9 cellular contexts compared by ENCODE assay signal in genomic region chr6:158715330-158716311, GRCh38.
DNase-seq lines count a peak whose midpoint lies in the region; ATAC-seq and TF ChIP-seq lines count a peak whose summit lies in the region.
"Had no signal": no experiment of that assay in that cellular context is flagged by ENCODE, and none has a peak within 500 bp of the region (broad histone marks: within the 10 kb centered on the region; RNA-seq: fewer than 3 reads in every experiment).

No MANE protein-coding gene starts in this region.

- H3K4me3 ChIP-seq in NB4 (ENCODE audit: low read depth, low read length) (no peak overlapping the region), right lobe of liver (no peak overlapping the region)
- H3K4me3 ChIP-seq: adrenal gland had no signal

- TF ChIP-seq CTCF in NB4 (IDR thresholded peaks at IDR 0.05; ENCODE audit: low read depth, low read length) (no peak), right lobe of liver (IDR thresholded peaks at IDR 0.05) (no peak), osteocyte (IDR thresholded peaks at IDR 0.05) (no peak)

- intact Hi-C loops in right lobe of liver (cut with DNase I): no loop called here

- no peak overlapping the region for H3K27ac ChIP-seq in right lobe of liver

- WGBS in right lobe of liver (ENCODE audit: insufficient coverage, low coverage, low lambda C conversion rate, missing lambda C conversion rate): 54% methylated on average over 7 of the region's 16 CpGs

- ATAC-seq in GM18498 (IDR thresholded peaks at IDR 0.05; ENCODE audit: unreplicated experiment) (peak; percentile 58), GM21825 (IDR thresholded peaks at IDR 0.05; ENCODE audit: unreplicated experiment) (peak; percentile 56), right lobe of liver (peak; percentile 38 to 66 (median 49))

- H3K4me1 Mint-ChIP-seq in osteocyte (ENCODE audit: unreplicated experiment): peaks cover 7% of the 10 kb centered on the region

- no peaks in the 10 kb centered on the region for H3K9me3 Mint-ChIP-seq in osteocyte (ENCODE audit: unreplicated experiment)

- H3K4me3 Mint-ChIP-seq in osteocyte (ENCODE audit: unreplicated experiment): no peak overlapping the region

- no peaks in the 10 kb centered on the region for H3K36me3 ChIP-seq in right lobe of liver
- H3K36me3 ChIP-seq: adrenal gland had no signal

- DNase-seq in NB4 (ENCODE audit: low read depth): peak; percentile 42
- DNase-seq in right lobe of liver: peak in 1 of 3 donors; percentile 38
- no peak for DNase-seq in GF-D8 (lab: John Stamatoyannopoulos, UW)
- no peak for DNase-seq in D341Med (ENCODE audit: low spot score)
- no peak for DNase-seq in OCI-M1 (lab: John Stamatoyannopoulos, UW)
- DNase-seq in osteocyte (ENCODE audit: extremely low spot score, unreplicated experiment): no peak

- H3K4me1 ChIP-seq in right lobe of liver: no peaks in the 10 kb centered on the region

- H3K27me3 Mint-ChIP-seq in osteocyte (ENCODE audit: unreplicated experiment): no peaks in the 10 kb centered on the region

- no peaks in the 10 kb centered on the region for H3K27me3 ChIP-seq in right lobe of liver
- H3K27me3 ChIP-seq: adrenal gland had no signal

- no peaks in the 10 kb centered on the region for H3K36me3 Mint-ChIP-seq in osteocyte (ENCODE audit: unreplicated experiment)

- no peak overlapping the region for H3K27ac Mint-ChIP-seq in osteocyte (ENCODE audit: unreplicated experiment)

- TF ChIP-seq POLR2A in NB4 (IDR thresholded peaks at IDR 0.05; ENCODE audit: extremely low read depth, insufficient read length): no peak
- TF ChIP-seq POLR2A in right lobe of liver (IDR thresholded peaks at IDR 0.05): no peak

- H3K9me3 ChIP-seq in right lobe of liver: no peaks in the 10 kb centered on the region
- H3K9me3 ChIP-seq: adrenal gland had no signal
